12 cellular contexts compared by ENCODE assay signal in genomic region chr3:69433016-69433937, GRCh38. TPM values are rescaled to one million over a fixed set of nuclear protein-coding genes. Genes with fewer than 3 reads are reported as not detected.
A peak's percentile ranks its signal among the peaks of the same experiment; 100 is the strongest.
DNase-seq lines count a peak whose midpoint lies in the region; ATAC-seq and TF ChIP-seq lines count a peak whose summit lies in the region.
"Had no signal": no experiment of that assay in that cellular context is flagged by ENCODE, and none has a peak within 500 bp of the region (broad histone marks: within the 10 kb centered on the region; RNA-seq: fewer than 3 reads in every experiment).

No MANE protein-coding gene starts in this region.

- no peaks in the 10 kb centered on the region for H3K9me2 ChIP-seq in MM.1S (replicated peaks; ENCODE audit: insufficient read depth, low read length)

- H3K27me3 ChIP-seq in MM.1S (replicated peaks; ENCODE audit: insufficient read depth, low read length) (no peaks in the 10 kb centered on the region), neutrophil (no peaks in the 10 kb centered on the region), vagina (no peaks in the 10 kb centered on the region)

- TF ChIP-seq CTCF in MM.1S (IDR thresholded peaks at IDR 0.05; ENCODE audit: low read length) (no peak), neutrophil (IDR thresholded peaks at IDR 0.05) (no peak), vagina (IDR thresholded peaks at IDR 0.05) (no peak)

- H3K9ac ChIP-seq in MM.1S (ENCODE audit: low read length): no peak overlapping the region

- DNase-seq in DMS53 (lab: John Stamatoyannopoulos, UW) (peak; percentile 18), DMS53 treated with DMSO at 0.1 percent for 48 hours (lab: John Stamatoyannopoulos, UW; ENCODE audit: unreplicated experiment) (no peak), MM.1S (peak; percentile 22), vagina (ENCODE audit: extremely low spot score in 2 of 2) (no peak)
- DNase-seq: activated CD8-positive, alpha-beta memory T cell treated with anti-CD3 and anti-CD28 coated beads, Interleukin-2, amount 50 U/mL, for 4 hours; CD8-positive, alpha-beta T cell; T-helper 17 cell had no signal

- no peak for TF ChIP-seq POLR2A in vagina (IDR thresholded peaks at IDR 0.05)

- no peak overlapping the region for H2AFZ ChIP-seq in MM.1S (ENCODE audit: low read length)

- H3K36me3 ChIP-seq in MM.1S (replicated peaks; ENCODE audit: insufficient read depth, low read length) (no peaks in the 10 kb centered on the region), neutrophil (no peaks in the 10 kb centered on the region), vagina (no peaks in the 10 kb centered on the region)

- H4K20me1 ChIP-seq in MM.1S (ENCODE audit: insufficient read depth, low read length): no peaks in the 10 kb centered on the region

- ATAC-seq in GM19395 (IDR thresholded peaks at IDR 0.05; ENCODE audit: unreplicated experiment) (no peak), GM21576 (IDR thresholded peaks at IDR 0.05; ENCODE audit: unreplicated experiment) (no peak)
- ATAC-seq: CD8-positive, alpha-beta T cell; T-helper 17 cell had no signal

- intact Hi-C loops in vagina (cut with DNase I): no loop called here

- H3K27ac ChIP-seq in MM.1S (ENCODE audit: low read length): no peak overlapping the region
- H3K27ac ChIP-seq in cingulate gyrus (ENCODE audit: low read depth, low read length): peak overlapping the region; percentile 51
- peak overlapping the region; percentile 0 for H3K27ac ChIP-seq in neutrophil
- H3K27ac ChIP-seq in vagina: no peak overlapping the region
- H3K27ac ChIP-seq: 22Rv1 had no signal

- H3K9me3 ChIP-seq in MM.1S (replicated peaks; ENCODE audit: insufficient read depth, low read length): no peaks in the 10 kb centered on the region
- no peaks in the 10 kb centered on the region for H3K9me3 ChIP-seq in neutrophil
- H3K9me3 ChIP-seq in vagina: no peaks in the 10 kb centered on the region

- no peaks in the 10 kb centered on the region for H3K79me2 ChIP-seq in MM.1S (ENCODE audit: low read length)

- no peak overlapping the region for H3K4me3 ChIP-seq in MM.1S (ENCODE audit: low read length)
- H3K4me3 ChIP-seq in neutrophil (ENCODE audit: low read depth in 1 of 2, low read length in 1 of 2): no peak overlapping the region
- no peak overlapping the region for H3K4me3 ChIP-seq in vagina

- 0 out of 2 replicates have a peak overlapping the region, but pooled peaks have one; percentile 1 for H3K4me2 ChIP-seq in MM.1S (ENCODE audit: low read depth, low read length)

- H3K4me1 ChIP-seq in MM.1S (ENCODE audit: low read length): 0 out of 2 replicates have a peak, but pooled peaks cover 3% of the 10 kb centered on the region
- H3K4me1 ChIP-seq in neutrophil (ENCODE audit: control insufficient read depth in 1 of 2, insufficient read depth in 1 of 2, low read depth in 1 of 2, low read length in 1 of 2): peaks cover 24 to 47% of the 10 kb centered on the region in 2 experiments
- no peaks in the 10 kb centered on the region for H3K4me1 ChIP-seq in vagina

- no peaks in the 10 kb centered on the region for H3F3A ChIP-seq in MM.1S (ENCODE audit: insufficient read depth, low read length)

RNA-seq across cellular contexts. Expression of gene FRMD4B, which starts 47.4 kb away (rescaled TPM):
- 53.5 TPM for total RNA-seq in vagina

Comparison
In these comparisons a context has a peak if more than half of its experiments do, and no peak if none do; other contexts are left out.
1. DNase-seq: peak in DMS53 (single experiment) and MM.1S (single experiment); none in DMS53 treated with DMSO at 0.1 percent for 48 hours (single experiment) and vagina (0 of 2).
2. H3K27ac ChIP-seq: peak in cingulate gyrus (single experiment) and neutrophil (single experiment); none in MM.1S (single experiment) and vagina (single experiment).